In the genomic region with DNA sequence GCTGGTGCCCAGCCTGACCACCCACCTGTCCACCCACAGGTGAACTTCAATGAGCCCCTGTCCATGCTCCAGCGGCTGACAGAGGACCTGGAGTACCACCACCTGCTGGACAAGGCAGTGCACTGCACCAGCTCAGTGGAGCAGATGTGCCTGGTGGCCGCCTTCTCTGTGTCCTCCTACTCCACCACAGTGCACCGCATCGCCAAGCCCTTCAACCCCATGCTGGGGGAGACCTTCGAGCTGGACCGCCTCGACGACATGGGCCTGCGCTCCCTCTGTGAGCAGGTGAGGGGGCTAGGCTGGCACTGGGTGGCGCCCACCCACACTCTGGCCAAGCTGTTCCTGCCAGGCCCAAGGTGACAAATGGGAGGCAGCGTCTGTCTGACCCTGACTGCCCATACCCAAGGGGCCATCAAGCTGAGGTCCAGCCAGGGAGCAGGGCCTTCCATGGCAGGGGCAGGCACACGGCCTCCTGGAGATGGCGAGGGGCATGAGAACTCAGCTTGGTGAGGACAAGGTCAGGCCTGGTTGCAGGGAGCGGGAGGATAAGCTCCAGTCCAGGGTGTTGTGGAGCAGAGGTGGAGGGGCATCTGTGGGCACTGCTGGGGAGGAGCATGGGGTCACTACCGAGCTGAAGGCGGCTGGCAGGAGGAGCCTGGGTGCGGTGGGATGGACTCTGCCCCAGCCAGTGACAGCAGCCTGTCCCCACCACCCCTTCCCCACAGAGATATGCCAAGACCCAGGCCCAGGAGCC, we compare ENCODE assay signal across 8 cellular contexts.
DNase-seq lines count a peak whose midpoint lies in the region; ATAC-seq and TF ChIP-seq lines count a peak whose summit lies in the region.

No MANE protein-coding gene starts in this region.

- H3K27ac Mint-ChIP-seq in activated T-cell treated with anti-CD3 and anti-CD28 coated beads, Interleukin-2, amount 50 U/mL, for 72 hours = no peak overlapping the region

- H3K4me1 ChIP-seq in Loucy (ENCODE audit: insufficient read depth, low read length, poor library complexity, severe bottlenecking) (peaks cover 19% of the 10 kb centered on the region), smooth muscle cell (ENCODE audit: low read depth) (no peaks in the 10 kb centered on the region)

- H2AFZ ChIP-seq in Loucy (ENCODE audit: low read length) = no peak overlapping the region
- H2AFZ ChIP-seq in smooth muscle cell (ENCODE audit: low read depth) = no peak overlapping the region

- intact Hi-C loops in cardiac septum (cut with DNase I) = no loop called here

- no peaks in the 10 kb centered on the region for H3K27me3 ChIP-seq in Loucy (ENCODE audit: insufficient read depth, low read length, poor library complexity, severe bottlenecking)
- no peaks in the 10 kb centered on the region for H3K27me3 ChIP-seq in smooth muscle cell (ENCODE audit: low read depth)

- H3K36me3 Mint-ChIP-seq in activated T-cell treated with anti-CD3 and anti-CD28 coated beads, Interleukin-2, amount 50 U/mL, for 72 hours (ENCODE audit: insufficient read depth in 2 of 2) = no peaks in the 10 kb centered on the region

- no peak overlapping the region for H3K27ac ChIP-seq in smooth muscle cell (ENCODE audit: low read depth)

- H3K4me3 Mint-ChIP-seq in activated T-cell treated with anti-CD3 and anti-CD28 coated beads, Interleukin-2, amount 50 U/mL, for 72 hours = no peak overlapping the region

- H3K27me3 Mint-ChIP-seq in activated T-cell treated with anti-CD3 and anti-CD28 coated beads, Interleukin-2, amount 50 U/mL, for 72 hours (ENCODE audit: low read depth) = no peaks in the 10 kb centered on the region

- H3K79me2 ChIP-seq in Loucy (ENCODE audit: insufficient read depth, low read length) (no peaks in the 10 kb centered on the region), smooth muscle cell (ENCODE audit: low read depth) (no peaks in the 10 kb centered on the region)

- H3K4me3 ChIP-seq in Loucy (ENCODE audit: low read length, poor library complexity, severe bottlenecking) (no peak overlapping the region), smooth muscle cell (no peak overlapping the region)

- no peaks in the 10 kb centered on the region for H3K9me3 Mint-ChIP-seq in activated T-cell treated with anti-CD3 and anti-CD28 coated beads, Interleukin-2, amount 50 U/mL, for 72 hours

- no peaks in the 10 kb centered on the region for H3F3A ChIP-seq in Loucy (ENCODE audit: low read depth)
- H3F3A ChIP-seq in smooth muscle cell (ENCODE audit: low read depth) = no peaks in the 10 kb centered on the region

- H3K9ac ChIP-seq in Loucy (ENCODE audit: low read depth, low read length, poor library complexity, severe bottlenecking) (no peak overlapping the region), smooth muscle cell (ENCODE audit: low read depth) (no peak overlapping the region)

- ATAC-seq in activated T-cell treated with anti-CD3 and anti-CD28 coated beads, Interleukin-2, amount 50 U/mL, for 72 hours (replicated peaks in 1 of 2) = peak; percentile 54 to 68
- ATAC-seq in HG03439 (IDR thresholded peaks at IDR 0.05; ENCODE audit: unreplicated experiment) = no peak
- no peak for ATAC-seq in GM19328 (IDR thresholded peaks at IDR 0.05; ENCODE audit: unreplicated experiment)

- H3K9me3 ChIP-seq in Loucy (ENCODE audit: insufficient read depth, low read depth, low read length) = no peaks in the 10 kb centered on the region
- H3K9me3 ChIP-seq in smooth muscle cell (replicated peaks; ENCODE audit: low read depth) = no peaks in the 10 kb centered on the region

- peak; percentile 40 for DNase-seq in EH (ENCODE audit: low read depth)
- DNase-seq in activated T-cell treated with anti-CD3 and anti-CD28 coated beads, Interleukin-2, amount 50 U/mL, for 72 hours = peak; percentile 29 to 41
- peak; percentile 71 for DNase-seq in cardiac septum (ENCODE audit: low spot score)
- DNase-seq in smooth muscle cell (lab: John Stamatoyannopoulos, UW; ENCODE audit: unreplicated experiment) = no peak
- DNase-seq in activated gamma-delta T cell treated with Interleukin-2 at 50 U/mL for 16 hours = no peak

- TF ChIP-seq CTCF in Loucy (conservative IDR thresholded peaks at IDR 0.05; ENCODE audit: low read length) (peak; percentile 82), smooth muscle cell (IDR thresholded peaks at IDR 0.05; ENCODE audit: borderline replicate concordance, insufficient read depth, poor library complexity, severe bottlenecking) (peak; percentile 61)

- WGBS in smooth muscle cell (ENCODE audit: low lambda C conversion rate) = 88% methylated on average over 17 of the region's 17 CpGs

- no peaks in the 10 kb centered on the region for H4K20me1 ChIP-seq in Loucy (ENCODE audit: insufficient read depth, low read length, poor library complexity, severe bottlenecking)
- no peaks in the 10 kb centered on the region for H4K20me1 ChIP-seq in smooth muscle cell (ENCODE audit: low read depth)

- no peaks in the 10 kb centered on the region for H3K36me3 ChIP-seq in Loucy (ENCODE audit: insufficient read depth, low read length)
- no peaks in the 10 kb centered on the region for H3K36me3 ChIP-seq in smooth muscle cell (ENCODE audit: low read depth)

- H3K4me1 Mint-ChIP-seq in activated T-cell treated with anti-CD3 and anti-CD28 coated beads, Interleukin-2, amount 50 U/mL, for 72 hours (ENCODE audit: low read depth) = peaks cover 24% of the 10 kb centered on the region

- H3K4me2 ChIP-seq in Loucy (ENCODE audit: low read depth, low read length, poor library complexity, severe bottlenecking) = no peak overlapping the region
- H3K4me2 ChIP-seq in smooth muscle cell = no peak overlapping the region

- H3K9me2 ChIP-seq in Loucy (replicated peaks; ENCODE audit: low read depth, low read length) = no peaks in the 10 kb centered on the region

Comparison
In these comparisons a context has a peak if more than half of its experiments do, and no peak if none do; other contexts are left out.
1. DNase-seq: peak in EH (single experiment), activated T-cell treated with anti-CD3 and anti-CD28 coated beads, Interleukin-2, amount 50 U/mL, for 72 hours (2 of 2) and cardiac septum (single experiment); none in smooth muscle cell (single experiment) and activated gamma-delta T cell treated with Interleukin-2 at 50 U/mL for 16 hours (single experiment).
2. ATAC-seq: peak in activated T-cell treated with anti-CD3 and anti-CD28 coated beads, Interleukin-2, amount 50 U/mL, for 72 hours (2 of 2); none in HG03439 (single experiment) and GM19328 (single experiment).